Comparison of ENCODE assay signal across 8 cellular contexts in the genomic region with DNA sequence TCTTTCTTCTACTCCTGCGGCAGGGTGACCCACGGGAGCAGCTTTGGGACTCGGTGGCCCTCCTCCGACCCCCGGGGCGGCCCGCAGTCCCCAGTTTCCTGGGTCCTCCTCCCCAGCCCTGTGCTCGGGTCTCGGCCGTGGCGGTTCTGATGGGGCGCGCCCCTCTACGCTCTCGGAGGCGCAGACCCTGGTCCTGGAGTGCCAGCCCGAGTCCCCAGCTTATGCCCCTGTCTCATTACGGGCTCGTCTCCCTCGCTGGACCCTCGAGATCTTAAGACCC. TPM values are rescaled to one million over a fixed set of nuclear protein-coding genes. Genes with fewer than 3 reads are reported as not detected.
DNase-seq lines count a peak whose midpoint lies in the region; ATAC-seq and TF ChIP-seq lines count a peak whose summit lies in the region.

No MANE protein-coding gene starts in this region.

- intact Hi-C loops in breast epithelium (cut with DNase I; ENCODE audit: low total_unique reads), result no loop called here
- intact Hi-C loops in lower lobe of right lung (cut with DNase I), result no loop called here

- TF ChIP-seq POLR2A in breast epithelium (IDR thresholded peaks at IDR 0.05), result no peak
- no peak for TF ChIP-seq POLR2A in tibial nerve (IDR thresholded peaks at IDR 0.05)

- H3K27ac ChIP-seq in breast epithelium (peak overlapping the region; percentile 91 to 98), lower lobe of right lung (peak overlapping the region; percentile 99), tibial nerve (peak overlapping the region; percentile 97 to 100 (median 100))

- peak; percentile 1 for ATAC-seq in GM19351 (IDR thresholded peaks at IDR 0.05; ENCODE audit: unreplicated experiment)
- ATAC-seq in HG03460 (IDR thresholded peaks at IDR 0.05; ENCODE audit: unreplicated experiment), result peak; percentile 3
- peak; percentile 41 to 43 for ATAC-seq in lower lobe of right lung
- ATAC-seq in HG03520 (IDR thresholded peaks at IDR 0.05; ENCODE audit: unreplicated experiment), result no peak

- H3K4me1 ChIP-seq in breast epithelium, result peaks cover 0 to 16% of the 10 kb centered on the region in 2 donors
- H3K4me1 ChIP-seq in lower lobe of right lung, result peaks cover 52% of the 10 kb centered on the region
- H3K4me1 ChIP-seq in tibial nerve, result peaks cover 0 to 52% (median 32%) of the 10 kb centered on the region in 4 donors

- H3K9me3 ChIP-seq in breast epithelium, result no peaks in the 10 kb centered on the region
- H3K9me3 ChIP-seq in lower lobe of right lung, result no peaks in the 10 kb centered on the region
- H3K9me3 ChIP-seq in tibial nerve, result no peaks in the 10 kb centered on the region

- H3K36me3 ChIP-seq in breast epithelium (no peaks in the 10 kb centered on the region), lower lobe of right lung (peaks cover 39% of the 10 kb centered on the region), tibial nerve (peaks cover 6 to 41% (median 18%) of the 10 kb centered on the region in 3 donors)

- no peaks in the 10 kb centered on the region for H3K27me3 ChIP-seq in breast epithelium
- no peaks in the 10 kb centered on the region for H3K27me3 ChIP-seq in lower lobe of right lung (ENCODE audit: low read depth)
- H3K27me3 ChIP-seq in tibial nerve, result no peaks in the 10 kb centered on the region

- TF ChIP-seq EP300 in tibial nerve (IDR thresholded peaks at IDR 0.05), result no peak

- 0% methylated on average over 21 of the region's 21 CpGs; no CpG with 5 or more reads in 1 of the 2 donors for WGBS in tibial nerve, 2 donors

- DNase-seq in breast epithelium (ENCODE audit: low spot score in 2 of 2) (no peak), lower lobe of right lung (no peak), tibial nerve (ENCODE audit: low spot score in 2 of 2) (no peak), hippocampal formation (lab: John Stamatoyannopoulos, UW) (no peak), SIG-M5 (lab: John Stamatoyannopoulos, UW) (no peak)

- peak overlapping the region; percentile 73 to 100 (median 85) for H3K4me3 ChIP-seq in breast epithelium
- peak overlapping the region; percentile 99 for H3K4me3 ChIP-seq in lower lobe of right lung
- peak overlapping the region; percentile 91 to 100 (median 98) for H3K4me3 ChIP-seq in tibial nerve

- no peak for TF ChIP-seq CTCF in breast epithelium (IDR thresholded peaks at IDR 0.05)
- no peak for TF ChIP-seq CTCF in lower lobe of right lung (IDR thresholded peaks at IDR 0.05)
- no peak for TF ChIP-seq CTCF in tibial nerve (IDR thresholded peaks at IDR 0.05)

RNA-seq across cellular contexts. Expression of a gene that starts 0.4 kb away (rescaled TPM):
- total RNA-seq in breast epithelium (100 to 1,000 TPM in 2 of 3 donors, 10 to 100 TPM in 1; 82.7 to 271 (median 102) TPM), lower lobe of right lung (96.7 TPM), tibial nerve (100 to 1,000 TPM; 153 to 208 (median 177) TPM)

RNA-seq across cellular contexts. Expression of a gene that starts 45.2 kb away (rescaled TPM):
- 100 to 1,000 TPM in 1 of 3 donors, 10 to 100 TPM in 2; 79.6 to 132 (median 92.4) TPM for total RNA-seq in breast epithelium
- 28.9 TPM for total RNA-seq in lower lobe of right lung
- 100 to 1,000 TPM in 2 of 4 donors, 10 to 100 TPM in 2; 73.9 to 203 (median 102) TPM for total RNA-seq in tibial nerve
